In the genomic region with DNA sequence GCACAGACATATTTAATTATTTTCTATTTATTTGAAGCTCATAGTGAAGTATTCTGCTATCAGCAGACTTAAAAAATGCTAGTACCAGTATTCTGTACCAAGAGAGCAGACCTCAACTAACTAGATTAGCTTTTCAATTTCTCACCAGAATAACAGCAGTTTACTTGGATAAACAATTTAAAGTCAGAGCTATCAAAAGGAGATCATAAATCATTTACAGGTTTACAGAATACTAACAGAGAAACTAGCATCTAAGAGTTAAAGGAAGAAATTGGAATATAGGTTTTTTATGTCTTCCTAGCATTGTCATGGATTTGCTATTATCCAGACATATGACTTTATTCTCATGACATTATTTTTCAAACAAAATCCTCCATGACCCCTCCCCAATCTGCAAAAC, we compare ENCODE assay signal across 15 cellular contexts. TPM values are rescaled to one million over a fixed set of nuclear protein-coding genes. Genes with fewer than 3 reads are reported as not detected.
DNase-seq lines count a peak whose midpoint lies in the region; TF ChIP-seq lines count a peak whose summit lies in the region.
"Had no signal": no experiment of that assay in that cellular context is flagged by ENCODE, and none has a peak within 500 bp of the region (broad histone marks: within the 10 kb centered on the region; RNA-seq: fewer than 3 reads in every experiment).

No MANE protein-coding gene starts in this region.

- intact Hi-C loops in OCI-LY7 (cut with micrococcal nuclease; ENCODE audit: unreplicated experiment): loop anchor here (10.0 kb wide), 2 partner anchors 460 to 480 kb away; partner anchors contain the start of genes ABI3, GNGT2 and PPP1R9B
- intact Hi-C loops in esophagus muscularis mucosa (cut with DNase I): no loop called here
- intact Hi-C loops in sigmoid colon (cut with DNase I): no loop called here

- no peaks in the 10 kb centered on the region for H3K9me3 ChIP-seq in CD8-positive, alpha-beta memory T cell (ENCODE audit: low read length)
- H3K9me3 ChIP-seq in OCI-LY7 (ENCODE audit: low read length): no peaks in the 10 kb centered on the region
- H3K9me3 ChIP-seq in esophagus muscularis mucosa: no peaks in the 10 kb centered on the region
- no peaks in the 10 kb centered on the region for H3K9me3 ChIP-seq in sigmoid colon
- H3K9me3 ChIP-seq: tibial nerve had no signal

- peak overlapping the region in 3 of 7 donors; percentile 10 to 92 (median 47) for H3K4me3 Mint-ChIP-seq in CD8-positive, alpha-beta memory T cell

- peak overlapping the region in 7 of 8 donors; percentile 78 to 99 (median 98) for H3K27ac Mint-ChIP-seq in CD8-positive, alpha-beta memory T cell

- no peaks in the 10 kb centered on the region for H3K9me2 ChIP-seq in OCI-LY7 (ENCODE audit: insufficient read depth, low read length)

- peaks cover 0 to 10% of the 10 kb centered on the region in 2 donors for H3K27me3 Mint-ChIP-seq in CD8-positive, alpha-beta memory T cell
- H3K27me3 Mint-ChIP-seq: progenitor cell of endocrine pancreas had no signal

- H3K4me1 ChIP-seq in CD8-positive, alpha-beta memory T cell (ENCODE audit: insufficient read depth, low read length): peaks cover 52% of the 10 kb centered on the region
- peaks cover 24% of the 10 kb centered on the region for H3K4me1 ChIP-seq in OCI-LY7 (ENCODE audit: insufficient read depth, low read length, poor library complexity, severe bottlenecking)
- H3K4me1 ChIP-seq in esophagus muscularis mucosa: peaks cover 52 to 84% (median 80%) of the 10 kb centered on the region in 4 donors
- H3K4me1 ChIP-seq in sigmoid colon: peaks cover 0 to 75% (median 63%) of the 10 kb centered on the region in 4 donors

- no peak overlapping the region for H3K27ac ChIP-seq in CD8-positive, alpha-beta memory T cell (ENCODE audit: low read depth, low read length)
- H3K27ac ChIP-seq in OCI-LY7 (ENCODE audit: low read depth, low read length, poor library complexity, severe bottlenecking) (no peak overlapping the region), esophagus muscularis mucosa (replicated peaks in 1 of 4) (peak overlapping the region; percentile 94 to 99 (median 98)), sigmoid colon (peak overlapping the region; percentile 96 to 99 (median 98))

- peaks cover 36% of the 10 kb centered on the region; the same call in 1 of the 2 replicates for H4K20me1 ChIP-seq in OCI-LY7 (ENCODE audit: insufficient read depth, low read length)

- peaks cover 0 to 5% (median 2%) of the 10 kb centered on the region in 5 donors for H3K9me3 Mint-ChIP-seq in CD8-positive, alpha-beta memory T cell

- no peak overlapping the region for H2AFZ ChIP-seq in OCI-LY7 (ENCODE audit: low read length)

- TF ChIP-seq EP300 in esophagus muscularis mucosa (IDR thresholded peaks at IDR 0.05) (no peak), sigmoid colon (IDR thresholded peaks at IDR 0.05) (no peak)

- H3K4me3 ChIP-seq in CD8-positive, alpha-beta memory T cell (ENCODE audit: low read length): no peak overlapping the region
- H3K4me3 ChIP-seq in OCI-LY7 (ENCODE audit: low read depth, low read length, poor library complexity, severe bottlenecking) (no peak overlapping the region), esophagus muscularis mucosa (no peak overlapping the region), sigmoid colon (peak overlapping the region in 1 of 4 donors; percentile 77)
- H3K4me3 ChIP-seq: tibial nerve had no signal

- H3K27me3 ChIP-seq in CD8-positive, alpha-beta memory T cell (ENCODE audit: insufficient read depth, low read length, poor library complexity, severe bottlenecking): no peaks in the 10 kb centered on the region
- H3K27me3 ChIP-seq in esophagus muscularis mucosa (no peaks in the 10 kb centered on the region), sigmoid colon (no peaks in the 10 kb centered on the region)
- H3K27me3 ChIP-seq: tibial nerve had no signal

- H3K4me1 Mint-ChIP-seq in CD8-positive, alpha-beta memory T cell: peaks cover 64 to 80% (median 76%) of the 10 kb centered on the region in 3 donors

- POLR2A ChIA-PET in CD8-positive, alpha-beta memory T cell (lab: Charles Lee): no interaction called here
- POLR2A ChIA-PET in OCI-LY7 (lab: Charles Lee): interaction anchor here (0.8 to 1.0 kb wide), 4 partner anchors 9 to 64 kb away, joined by 3 to 5 read pairs (median 4); no protein-coding TSS in a partner anchor

- peaks cover 0 to 51% (median 5%) of the 10 kb centered on the region in 3 donors for H3K36me3 Mint-ChIP-seq in CD8-positive, alpha-beta memory T cell

- no peaks in the 10 kb centered on the region for H3K36me3 ChIP-seq in CD8-positive, alpha-beta memory T cell (ENCODE audit: insufficient read depth, low read length)
- peaks cover 43% of the 10 kb centered on the region for H3K36me3 ChIP-seq in OCI-LY7 (ENCODE audit: insufficient read depth, low read length)
- H3K36me3 ChIP-seq in esophagus muscularis mucosa: peaks cover 0 to 5% (median 3%) of the 10 kb centered on the region in 4 donors
- peaks cover 0 to 6% (median 0%) of the 10 kb centered on the region in 4 donors for H3K36me3 ChIP-seq in sigmoid colon

- no peak for DNase-seq in CD8-positive, alpha-beta memory T cell
- DNase-seq in OCI-LY7 (ENCODE audit: low spot score) (no peak), esophagus muscularis mucosa (ENCODE audit: extremely low spot score) (no peak), sigmoid colon (no peak), NCI-H2029 (lab: John Stamatoyannopoulos, UW) (no peak), HT-29 (ENCODE audit: low spot score) (no peak), NCI-H82 treated with DMSO at 0.1 percent for 48 hours (lab: John Stamatoyannopoulos, UW; ENCODE audit: unreplicated experiment) (no peak)
- DNase-seq: activated CD4-positive, alpha-beta T cell treated with anti-CD3 and anti-CD28 coated beads for 1 hour; activated effector memory CD4-positive, alpha-beta T cell treated with Interleukin-2 at 50 U/mL for 16 hours; COR-L47; NCI-H1930; NCI-H69; stimulated activated CD4-positive, alpha-beta T cell treated with anti-CD3 and anti-CD28 coated beads, Interleukin-15, amount 100 ng/mL, for 24 hours had no signal

- TF ChIP-seq CTCF in OCI-LY7 (conservative IDR thresholded peaks at IDR 0.05; ENCODE audit: low read length): no peak
- TF ChIP-seq CTCF in esophagus muscularis mucosa (IDR thresholded peaks at IDR 0.05): no peak
- TF ChIP-seq CTCF in sigmoid colon (IDR thresholded peaks at IDR 0.05): no peak

- CTCF ChIA-PET in CD8-positive, alpha-beta memory T cell (lab: Charles Lee): interaction anchor here (0.7 kb wide), 1 partner anchor 27 kb away, joined by 3 read pairs; no protein-coding TSS in a partner anchor
- CTCF ChIA-PET in OCI-LY7 (lab: Charles Lee; ENCODE audit: unreplicated experiment): no interaction called here

- peaks cover 77% of the 10 kb centered on the region for H3K79me2 ChIP-seq in OCI-LY7 (ENCODE audit: insufficient read depth, low read depth, low read length)

- no peak for TF ChIP-seq POLR2A in esophagus muscularis mucosa (IDR thresholded peaks at IDR 0.05; ENCODE audit: low read depth)
- no peak for TF ChIP-seq POLR2A in sigmoid colon (IDR thresholded peaks at IDR 0.05)

- H3K4me2 ChIP-seq in OCI-LY7 (ENCODE audit: low read length): peak overlapping the region; percentile 98

- no TSS peak for BruUV-seq in OCI-LY7 (replicated peaks; lab: Mats Ljungman, UMichigan)

RNA-seq across cellular contexts. Expression of gene SPOP, which starts 3.4 kb away (rescaled TPM):
- total RNA-seq in CD8-positive, alpha-beta memory T cell: 10 to 100 TPM; 74.8 to 75.1 TPM
- polyA plus RNA-seq in CD8-positive, alpha-beta memory T cell: 101 TPM
- 37.8 and 61.0 TPM in 2 replicates for total RNA-seq in OCI-LY7 (2014; rRNA removed; shearing (Covaris generic))
- 59.3 and 69.0 TPM in 2 replicates for total RNA-seq in OCI-LY7 (2022)
- 100 to 1,000 TPM; 156 to 304 (median 185) TPM for total RNA-seq in esophagus muscularis mucosa
- 100 to 1,000 TPM; 226 to 332 (median 280) TPM for total RNA-seq in sigmoid colon
- polyA plus RNA-seq in sigmoid colon: 10 to 100 TPM; 33.0 to 38.9 (median 35.6) TPM
- 37.4 and 60.5 TPM in 2 replicates for total RNA-seq in HT-29 (2014; rRNA removed; shearing (Covaris generic))

RNA-seq across cellular contexts. Expression of gene SLC35B1, which starts 33.3 kb away (rescaled TPM):
- 10 to 100 TPM; 82.8 to 88.9 TPM for total RNA-seq in CD8-positive, alpha-beta memory T cell
- polyA plus RNA-seq in CD8-positive, alpha-beta memory T cell: 34.6 TPM
- total RNA-seq in OCI-LY7 (2014; rRNA removed; shearing (Covaris generic)): 38.1 and 51.2 TPM in 2 replicates
- total RNA-seq in OCI-LY7 (2022) (48.9 and 51.4 TPM in 2 replicates), esophagus muscularis mucosa (10 to 100 TPM; 17.0 to 25.3 (median 18.4) TPM), sigmoid colon (10 to 100 TPM; 13.0 to 34.9 (median 20.0) TPM)
- polyA plus RNA-seq in sigmoid colon: 10 to 100 TPM; 24.0 to 59.7 (median 26.6) TPM
- 64.0 and 73.7 TPM in 2 replicates for total RNA-seq in HT-29 (2014; rRNA removed; shearing (Covaris generic))

Comparison
In these comparisons a context has a peak if more than half of its experiments do, and no peak if none do; other contexts are left out.
1. H3K27ac ChIP-seq: peak in esophagus muscularis mucosa (4 of 4) and sigmoid colon (4 of 4); none in CD8-positive, alpha-beta memory T cell (single experiment) and OCI-LY7 (single experiment).